In the genomic region with DNA sequence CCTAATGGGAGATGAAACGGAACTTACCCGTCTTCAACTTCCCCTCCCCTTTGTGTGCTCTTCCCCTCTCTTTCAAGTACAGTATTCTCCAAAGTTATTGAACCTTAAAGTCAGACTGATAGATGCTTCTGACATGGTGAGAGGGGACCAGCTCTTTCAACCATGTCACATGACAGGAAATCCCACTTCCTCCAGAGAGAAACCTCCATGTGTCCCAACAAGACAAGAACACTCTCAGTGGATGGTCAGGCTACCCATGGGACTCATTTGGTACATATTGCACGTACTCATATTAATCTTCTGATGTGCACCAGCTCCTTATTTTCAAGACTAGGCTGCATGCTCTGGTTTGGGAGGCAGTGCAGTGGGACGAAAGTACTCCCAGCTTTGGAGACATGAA, we compare ENCODE assay signal across 2 cellular contexts.
TF ChIP-seq lines count a peak whose summit lies in the region.

No MANE protein-coding gene starts in this region.

TF ChIP-seq in GM23338, 12 proteins besides CTCF, POLR2A, EP300 and RAD21:
- TF ChIP-seq EZH2 (IDR thresholded peaks at IDR 0.05; ENCODE audit: low read depth, unreplicated experiment) (no peak), ZNF114 (CRISPR knock-in tag; IDR thresholded peaks at IDR 0.05) (no peak), EZH2phosphoT487 (IDR thresholded peaks at IDR 0.05; ENCODE audit: unreplicated experiment) (no peak), NANOG (IDR thresholded peaks at IDR 0.05; ENCODE audit: borderline replicate concordance) (no peak)

TF ChIP-seq in GM12878, 131 proteins besides CTCF, POLR2A, EP300 and RAD21:
- TF ChIP-seq JUND (IDR thresholded peaks at IDR 0.05; ENCODE audit: low read depth, low read length) (no peak), SPI1 (IDR thresholded peaks at IDR 0.05; ENCODE audit: borderline replicate concordance, insufficient read depth, low read depth, low read length) (peak; percentile 47; the same call in 1 of the 2 replicates)
TF ChIP-seq in GM12878: peak in this region for 1.
